Comparison of ENCODE assay signal across 28 cellular contexts in the genomic region with DNA sequence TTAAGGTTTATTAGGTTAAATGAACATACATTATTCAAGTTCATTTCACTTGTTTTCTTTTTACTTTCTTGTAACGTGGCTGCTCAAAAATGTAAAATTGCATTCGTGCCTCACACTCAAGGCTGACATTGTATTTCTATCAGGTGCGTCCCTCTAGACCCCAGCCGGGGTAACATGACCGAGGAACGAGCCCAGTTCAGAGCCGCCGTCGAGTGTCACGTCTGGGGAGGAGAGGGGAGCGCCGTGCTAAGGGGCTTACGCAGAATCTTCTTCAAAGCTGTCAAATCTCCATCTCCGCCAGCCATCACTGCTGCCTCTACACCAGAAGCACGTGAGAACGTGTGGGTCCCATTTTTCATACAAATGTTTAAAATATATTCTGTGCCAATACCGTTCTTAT.
"Had no signal": no experiment of that assay in that cellular context is flagged by ENCODE, and none has a peak within 500 bp of the region (broad histone marks: within the 10 kb centered on the region; RNA-seq: fewer than 3 reads in every experiment).

No MANE protein-coding gene starts in this region.

- H3K27ac Mint-ChIP-seq: stimulated activated effector memory CD8-positive, alpha-beta T cell treated with anti-CD3 and anti-CD28 coated beads, Interleukin-12 subunit alpha, Interleukin-12 subunit beta, amount 100 ng/mL, for 72 hours; stimulated activated memory B cell treated with anti-CD40 and anti-IgM and Interleukin-4, amounts not matched to agents 10 μg/mL and 1 μg/mL and 100 μg/mL, for 72 hours; stimulated activated naive B cell treated with anti-CD40 and anti-IgM and Interleukin-4, amounts not matched to agents 10 μg/mL and 1 μg/mL and 100 μg/mL, for 72 hours; stimulated activated naive CD8-positive, alpha-beta T cell treated with anti-CD3 and anti-CD28 coated beads, Interleukin-15, amount 100 ng/mL, for 72 hours; stimulated activated naive CD8-positive, alpha-beta T cell treated with anti-CD3 and anti-CD28 coated beads, Interleukin-15, Interleukin-2, amounts not matched to agents 100 ng/mL and 50 ng/mL, for 24 hours; type B pancreatic cell had no signal

- H3K4me1 Mint-ChIP-seq: stimulated activated effector memory CD8-positive, alpha-beta T cell treated with anti-CD3 and anti-CD28 coated beads, Interleukin-12 subunit alpha, Interleukin-12 subunit beta, amount 100 ng/mL, for 72 hours; stimulated activated memory B cell treated with anti-CD40 and anti-IgM and Interleukin-4, amounts not matched to agents 10 μg/mL and 1 μg/mL and 100 μg/mL, for 72 hours; stimulated activated naive B cell treated with anti-CD40 and anti-IgM and Interleukin-4, amounts not matched to agents 10 μg/mL and 1 μg/mL and 100 μg/mL, for 72 hours; stimulated activated naive CD8-positive, alpha-beta T cell treated with anti-CD3 and anti-CD28 coated beads, Interleukin-15, amount 100 ng/mL, for 72 hours had no signal

- H3K27me3 ChIP-seq: stomach, suprapubic skin, testis, thyroid gland, tibial artery, tibial nerve, transverse colon, upper lobe of left lung, upper lobe of right lung, uterus, vagina had no signal

- H3K4me1 ChIP-seq: stomach, suprapubic skin, testis, thyroid gland, tibial artery, tibial nerve, transverse colon, upper lobe of left lung, upper lobe of right lung, uterus, vagina had no signal

- H3K36me3 ChIP-seq: stomach, suprapubic skin, thoracic aorta, thyroid gland, tibial artery, tibial nerve, transverse colon, upper lobe of left lung, upper lobe of right lung, uterus, vagina had no signal

- H3K4me3 ChIP-seq: stomach, suprapubic skin, testis, thoracic aorta, thyroid gland, tibial artery, tibial nerve, transverse colon, upper lobe of left lung, upper lobe of right lung, uterus, vagina had no signal

- H3K36me3 Mint-ChIP-seq: stimulated activated effector memory CD8-positive, alpha-beta T cell treated with anti-CD3 and anti-CD28 coated beads, Interleukin-12 subunit alpha, Interleukin-12 subunit beta, amount 100 ng/mL, for 72 hours; stimulated activated memory B cell treated with anti-CD40 and anti-IgM and Interleukin-4, amounts not matched to agents 10 μg/mL and 1 μg/mL and 100 μg/mL, for 72 hours; stimulated activated naive B cell treated with anti-CD40 and anti-IgM and Interleukin-4, amounts not matched to agents 10 μg/mL and 1 μg/mL and 100 μg/mL, for 72 hours; type B pancreatic cell had no signal

- H3K27ac ChIP-seq: stomach, suprapubic skin, testis, thoracic aorta, thyroid gland, tibial artery, tibial nerve, transverse colon, upper lobe of left lung, upper lobe of right lung, uterus, vagina had no signal

- H3K27me3 Mint-ChIP-seq: stimulated activated memory B cell treated with anti-CD40 and anti-IgM and Interleukin-4, amounts not matched to agents 10 μg/mL and 1 μg/mL and 100 μg/mL, for 72 hours; stimulated activated naive B cell treated with anti-CD40 and anti-IgM and Interleukin-4, amounts not matched to agents 10 μg/mL and 1 μg/mL and 100 μg/mL, for 72 hours; stimulated activated naive CD8-positive, alpha-beta T cell treated with anti-CD3 and anti-CD28 coated beads, Interleukin-15, Interleukin-2, amounts not matched to agents 100 ng/mL and 50 ng/mL, for 24 hours; type B pancreatic cell had no signal

- H3K9me3 ChIP-seq: suprapubic skin, testis, thoracic aorta, thyroid gland, tibial artery, transverse colon, upper lobe of left lung, upper lobe of right lung, uterus, vagina had no signal

- DNase-seq: stimulated activated CD4-positive, alpha-beta T cell treated with anti-CD3 and anti-CD28 coated beads, Interleukin-2, amount 100 ng/mL, for 48 hours; stimulated activated CD4-positive, alpha-beta T cell treated with anti-CD3 and anti-CD28 coated beads, Interleukin-4, amount 100 ng/mL, for 1 hour; stimulated activated CD4-positive, alpha-beta T cell treated with anti-CD3 and anti-CD28 coated beads, Interleukin-4, amount 100 ng/mL, for 24 hours; stimulated activated CD4-positive, alpha-beta T cell treated with anti-CD3 and anti-CD28 coated beads, Interleukin-4, amount 100 ng/mL, for 4 hours; stimulated activated CD8-positive, alpha-beta memory T cell treated with anti-CD3 and anti-CD28 coated beads, Interleukin-4, amount 100 ng/mL, for 48 hours; stimulated activated naive B cell treated with anti-CD40 and anti-IgM and Interleukin-4, amounts not matched to agents 10 μg/mL and 1 μg/mL and 100 μg/mL, for 72 hours; stimulated activated naive CD4-positive, alpha-beta T cell; stimulated activated naive CD4-positive, alpha-beta T cell treated with Interleukin-2 at 50 U/mL for 16 hours; stimulated activated naive CD8-positive, alpha-beta T cell treated with anti-CD3 and anti-CD28 coated beads, Interleukin-15, amount 100 ng/mL, for 72 hours; stimulated activated naive CD8-positive, alpha-beta T cell treated with anti-CD3 and anti-CD28 coated beads, Interleukin-15, Interleukin-2, amounts not matched to agents 100 U/mL and 50 U/mL, for 24 hours; stomach; substantia nigra; testis; thyroid gland; tibial artery; transverse colon; trophoblast cell; upper lobe of left lung; upper lobe of right lung; uterus had no signal

- H3K4me3 Mint-ChIP-seq: stimulated activated effector memory CD8-positive, alpha-beta T cell treated with anti-CD3 and anti-CD28 coated beads, Interleukin-12 subunit alpha, Interleukin-12 subunit beta, amount 100 ng/mL, for 72 hours; stimulated activated memory B cell treated with anti-CD40 and anti-IgM and Interleukin-4, amounts not matched to agents 10 μg/mL and 1 μg/mL and 100 μg/mL, for 72 hours; stimulated activated naive B cell treated with anti-CD40 and anti-IgM and Interleukin-4, amounts not matched to agents 10 μg/mL and 1 μg/mL and 100 μg/mL, for 72 hours; stimulated activated naive CD8-positive, alpha-beta T cell treated with anti-CD3 and anti-CD28 coated beads, Interleukin-15, amount 100 ng/mL, for 72 hours; stimulated activated naive CD8-positive, alpha-beta T cell treated with anti-CD3 and anti-CD28 coated beads, Interleukin-15, Interleukin-2, amounts not matched to agents 100 ng/mL and 50 ng/mL, for 24 hours; type B pancreatic cell had no signal
